In the genomic region with DNA sequence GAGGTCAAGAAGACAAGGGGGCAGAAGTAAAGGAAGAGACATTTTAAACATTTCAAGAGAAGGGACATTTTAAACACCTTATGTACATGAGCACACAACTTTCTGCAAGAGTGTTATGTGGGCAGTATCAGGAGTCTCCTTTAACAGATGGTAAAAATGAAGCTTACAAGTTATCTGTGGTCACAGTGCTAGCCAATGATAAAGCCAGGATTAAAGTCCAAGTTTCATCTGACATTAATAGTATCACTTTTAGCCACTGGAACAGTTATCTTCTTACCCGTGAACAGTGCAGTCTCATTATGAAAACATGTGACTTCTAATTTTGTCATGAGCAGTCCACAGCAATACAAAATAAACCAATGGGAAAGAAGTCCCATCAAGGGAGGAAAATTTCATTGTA, we compare ENCODE assay signal across 29 cellular contexts.
"Had no signal": no experiment of that assay in that cellular context is flagged by ENCODE, and none has a peak within 500 bp of the region (broad histone marks: within the 10 kb centered on the region; RNA-seq: fewer than 3 reads in every experiment).

No MANE protein-coding gene starts in this region.

- H3K36me3 ChIP-seq: neural progenitor cell, ovary, right lobe of liver, sigmoid colon, suprapubic skin, tibial artery, transverse colon, upper lobe of right lung, uterus had no signal

- H3K79me2 ChIP-seq: parathyroid adenoma had no signal

- FAIRE-seq: small intestine had no signal

- H2AFZ ChIP-seq: neural progenitor cell, parathyroid adenoma had no signal

- H3K9me3 Mint-ChIP-seq: nephron; neural progenitor cell; stimulated activated naive CD8-positive, alpha-beta T cell treated with anti-CD3 and anti-CD28 coated beads, Interleukin-15, amount 100 ng/mL, for 72 hours; type B pancreatic cell had no signal

- H3K4me2 ChIP-seq: neural progenitor cell had no signal

- H3K27me3 Mint-ChIP-seq: progenitor cell of endocrine pancreas; stimulated activated naive CD8-positive, alpha-beta T cell treated with anti-CD3 and anti-CD28 coated beads, Interleukin-15, amount 100 ng/mL, for 72 hours; type B pancreatic cell had no signal

- H3K4me3 ChIP-seq: neural progenitor cell, ovary, psoas muscle, right lobe of liver, sigmoid colon, suprapubic skin, testis, tibial artery, transverse colon, upper lobe of right lung, uterus had no signal

- H3K4me1 ChIP-seq: neural progenitor cell, parathyroid adenoma, psoas muscle, right lobe of liver, sigmoid colon, suprapubic skin, testis, tibial artery, transverse colon, upper lobe of right lung, uterus had no signal

- H3K9ac ChIP-seq: neural progenitor cell, parathyroid adenoma had no signal

- H3K27ac Mint-ChIP-seq: natural killer cell; nephron; neural progenitor cell; progenitor cell of endocrine pancreas; stimulated activated effector memory CD8-positive, alpha-beta T cell treated with anti-CD3 and anti-CD28 coated beads, Interleukin-12 subunit alpha, Interleukin-12 subunit beta, amount 100 ng/mL, for 72 hours; stimulated activated naive CD8-positive, alpha-beta T cell treated with anti-CD3 and anti-CD28 coated beads, Interleukin-15, amount 100 ng/mL, for 72 hours; type B pancreatic cell had no signal

- H3K4me1 Mint-ChIP-seq: natural killer cell; nephron; stimulated activated effector memory CD8-positive, alpha-beta T cell treated with anti-CD3 and anti-CD28 coated beads, Interleukin-12 subunit alpha, Interleukin-12 subunit beta, amount 100 ng/mL, for 72 hours; stimulated activated naive CD8-positive, alpha-beta T cell treated with anti-CD3 and anti-CD28 coated beads, Interleukin-15, amount 100 ng/mL, for 72 hours had no signal

- H3K27ac ChIP-seq: neural progenitor cell, ovary, parathyroid adenoma, psoas muscle, right lobe of liver, sigmoid colon, suprapubic skin, testis, tibial artery, transverse colon, upper lobe of right lung, uterus had no signal

- H3K27me3 ChIP-seq: neural progenitor cell, ovary, right lobe of liver, sigmoid colon, suprapubic skin, testis, tibial artery, transverse colon, upper lobe of right lung, uterus had no signal

- H3K36me3 Mint-ChIP-seq: neural progenitor cell; stimulated activated effector memory CD8-positive, alpha-beta T cell treated with anti-CD3 and anti-CD28 coated beads, Interleukin-12 subunit alpha, Interleukin-12 subunit beta, amount 100 ng/mL, for 72 hours; type B pancreatic cell had no signal

- H3K4me3 Mint-ChIP-seq: natural killer cell; nephron; neural progenitor cell; stimulated activated effector memory CD8-positive, alpha-beta T cell treated with anti-CD3 and anti-CD28 coated beads, Interleukin-12 subunit alpha, Interleukin-12 subunit beta, amount 100 ng/mL, for 72 hours; stimulated activated naive CD8-positive, alpha-beta T cell treated with anti-CD3 and anti-CD28 coated beads, Interleukin-15, amount 100 ng/mL, for 72 hours; type B pancreatic cell had no signal

- DNase-seq: natural killer cell; occipital lobe; ovary; posterior cingulate gyrus; psoas muscle; right cardiac atrium; right lobe of liver; sigmoid colon; small intestine; stimulated activated CD4-positive, alpha-beta T cell treated with anti-CD3 and anti-CD28 coated beads, Interleukin-15, amount 100 ng/mL, for 24 hours; stimulated activated CD4-positive, alpha-beta T cell treated with anti-CD3 and anti-CD28 coated beads, Interleukin-2, amount 100 ng/mL, for 24 hours; stimulated activated CD4-positive, alpha-beta T cell treated with anti-CD3 and anti-CD28 coated beads, Interleukin-2, amount 100 ng/mL, for 48 hours; stimulated activated CD4-positive, alpha-beta T cell treated with anti-CD3 and anti-CD28 coated beads, Interleukin-4, amount 100 ng/mL, for 24 hours; stimulated activated naive CD4-positive, alpha-beta T cell; stimulated activated naive CD8-positive, alpha-beta T cell treated with anti-CD3 and anti-CD28 coated beads, Interleukin-15, amount 100 ng/mL, for 72 hours; stimulated activated naive CD8-positive, alpha-beta T cell treated with anti-CD3 and anti-CD28 coated beads, Interleukin-15, Interleukin-2, amounts not matched to agents 100 U/mL and 50 U/mL, for 24 hours; substantia nigra; testis; tibial artery; transverse colon; upper lobe of right lung; uterus had no signal

- H3K9me3 ChIP-seq: ovary, psoas muscle, right lobe of liver, sigmoid colon, suprapubic skin, testis, tibial artery, transverse colon, upper lobe of right lung, uterus had no signal

- ATAC-seq: natural killer cell; psoas muscle; right cardiac atrium; right lobe of liver; stimulated activated effector memory CD8-positive, alpha-beta T cell treated with anti-CD3 and anti-CD28 coated beads, Interleukin-12 subunit alpha, Interleukin-12 subunit beta, amount 100 ng/mL, for 72 hours; stimulated activated naive CD8-positive, alpha-beta T cell treated with anti-CD3 and anti-CD28 coated beads, Interleukin-15, amount 100 ng/mL, for 72 hours; stimulated activated naive CD8-positive, alpha-beta T cell treated with anti-CD3 and anti-CD28 coated beads, Interleukin-15, Interleukin-2, amounts not matched to agents 100 U/mL and 50 U/mL, for 24 hours; upper lobe of right lung had no signal
